In genomic region chr21:37220433-37220980, GRCh38 we compare ENCODE assay signal across 8 cellular contexts. TPM values are rescaled to one million over a fixed set of nuclear protein-coding genes. Genes with fewer than 3 reads are reported as not detected.
DNase-seq lines count a peak whose midpoint lies in the region; ATAC-seq, FAIRE-seq and TF ChIP-seq lines count a peak whose summit lies in the region.

No MANE protein-coding gene starts in this region.

- ATAC-seq in GM21367 (IDR thresholded peaks at IDR 0.05; ENCODE audit: unreplicated experiment) (peak; percentile 35), HG03575 (IDR thresholded peaks at IDR 0.05; ENCODE audit: extremely low read depth, insufficient number of reproducible peaks, low FRiP score, unreplicated experiment) (peak; percentile 8)

- no peak for FAIRE-seq in bronchial epithelial cell (lab: Jason Lieb, UNC)

- peak overlapping the region; percentile 50 for H3K4me3 ChIP-seq in bronchial epithelial cell (ENCODE audit: low read depth, low read length)

- peaks cover 10% of the 10 kb centered on the region for H3K36me3 ChIP-seq in bronchial epithelial cell (ENCODE audit: control insufficient read depth, insufficient read depth, low read length)

- no peaks in the 10 kb centered on the region for H3K27me3 ChIP-seq in bronchial epithelial cell (ENCODE audit: control insufficient read depth, insufficient read depth, low read length)

- DNase-seq in GDM1 (lab: John Stamatoyannopoulos, UW) = peak; percentile 61
- peak; percentile 20 for DNase-seq in SW480 (ENCODE audit: low spot score)
- peak; percentile 19 for DNase-seq in bronchial epithelial cell (ENCODE audit: low read depth)
- peak; percentile 56 for DNase-seq in kidney tubule cell (ENCODE audit: low spot score)
- peak; percentile 29 for DNase-seq in stimulated activated CD4-positive, alpha-beta T cell treated with anti-CD3 and anti-CD28 coated beads, Interleukin-4, amount 100 ng/mL, for 1 hour
- DNase-seq in islet precursor cell = no peak

- peak; percentile 19 for TF ChIP-seq CTCF in bronchial epithelial cell (IDR thresholded peaks at IDR 0.05; ENCODE audit: insufficient read depth, low read length, severe bottlenecking)

RNA-seq across cellular contexts. Expression of gene VPS26C, which starts 46.6 kb away (rescaled TPM):
- 50.4 and 50.5 TPM in 2 replicates for total RNA-seq in bronchial epithelial cell
